ENCODE assay signal across 20 cellular contexts in genomic region chr13:103815619-103816018, GRCh38.
"Had no signal": no experiment of that assay in that cellular context is flagged by ENCODE, and none has a peak within 500 bp of the region (broad histone marks: within the 10 kb centered on the region; RNA-seq: fewer than 3 reads in every experiment).

No MANE protein-coding gene starts in this region.

- H3K4me3 ChIP-seq: body of pancreas, gastroesophageal sphincter, mucosa of descending colon, right atrium auricular region, suprapubic skin had no signal

- DNase-seq: activated CD4-positive, alpha-beta T cell treated with anti-CD3 and anti-CD28 coated beads, Interleukin-2, amount 50 U/mL, for 48 hours; activated CD8-positive, alpha-beta memory T cell treated with anti-CD3 and anti-CD28 coated beads, Interleukin-2, amount 10 ng/mL, durations not matched to agents 7 days and 5 days; activated naive CD4-positive, alpha-beta T cell treated with anti-CD3 and anti-CD28 coated beads for 36 hours; activated naive CD8-positive, alpha-beta T cell treated with anti-CD3 and anti-CD28 coated beads, Interleukin-2, amount 50 U/mL, for 24 hours; activated T-cell treated with anti-CD3 and anti-CD28 coated beads, Interleukin-2, amount 50 U/mL, for 1 hour; body of pancreas; effector memory CD4-positive, alpha-beta T cell; islet precursor cell; mucosa of descending colon; occipital lobe; small intestine; stimulated activated CD4-positive, alpha-beta T cell treated with anti-CD3 and anti-CD28 coated beads, Interleukin-4, amount 100 ng/mL, for 4 hours; stimulated activated CD8-positive, alpha-beta memory T cell treated with anti-CD3 and anti-CD28 coated beads, Interleukin-4, amount 100 ng/mL, for 48 hours; stimulated activated naive CD4-positive, alpha-beta T cell treated with Interleukin-2 at 50 U/mL for 16 hours; T-helper 1 cell; trophoblast cell; WERI-Rb-1 had no signal
